In the genomic region with DNA sequence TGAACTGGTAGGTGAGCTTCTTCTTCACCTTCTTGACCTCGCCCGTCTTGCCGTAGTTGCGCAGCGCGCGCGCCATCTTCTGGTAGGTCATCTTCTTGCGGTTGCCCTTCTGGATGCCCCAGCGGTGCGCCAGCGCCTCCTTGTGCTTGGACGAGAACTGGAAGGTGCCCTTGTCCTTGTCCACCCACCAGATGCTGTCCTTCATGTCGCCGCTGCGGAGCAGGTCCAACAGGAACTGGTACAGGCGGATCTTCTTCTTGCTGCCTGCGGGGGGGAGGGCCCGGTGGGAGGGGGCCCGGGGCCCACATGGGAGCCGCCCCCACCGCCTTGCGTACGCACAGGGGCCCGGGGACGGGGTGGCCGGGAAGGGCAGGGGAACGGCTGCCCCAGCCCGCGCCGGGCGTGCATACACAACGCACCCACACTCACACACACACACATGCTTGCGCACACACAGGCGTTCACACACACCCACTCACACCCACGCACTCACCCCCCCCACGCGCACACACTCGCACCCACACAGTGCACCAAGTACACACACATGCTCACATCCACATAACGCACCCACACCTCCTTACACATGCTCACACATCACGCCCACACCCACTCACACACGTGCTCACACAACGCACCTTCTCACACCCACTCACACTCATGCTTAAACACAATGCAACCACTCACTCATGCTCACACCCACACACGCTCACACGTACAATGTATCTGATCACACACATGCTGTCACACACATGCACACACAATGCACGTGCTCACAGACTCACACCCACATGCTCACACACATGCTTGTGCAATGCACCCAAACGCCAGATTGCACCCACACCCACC, we compare ENCODE assay signal across 8 cellular contexts. TPM values are rescaled to one million over a fixed set of nuclear protein-coding genes. Genes with fewer than 3 reads are reported as not detected.
DNase-seq lines count a peak whose midpoint lies in the region; ATAC-seq, FAIRE-seq and TF ChIP-seq lines count a peak whose summit lies in the region.

No MANE protein-coding gene starts in this region.

- H3K27me3 Mint-ChIP-seq in activated T-helper 17 cell treated with anti-CD3 and anti-CD28 coated beads, Interleukin-2, amount 50 U/mL, for 72 hours, result no peaks in the 10 kb centered on the region

- peak overlapping the region; percentile 62 for H3K4me3 ChIP-seq in ACC112 (ENCODE audit: low read depth, low read length)

- H3K36me3 Mint-ChIP-seq in activated T-helper 17 cell treated with anti-CD3 and anti-CD28 coated beads, Interleukin-2, amount 50 U/mL, for 72 hours (ENCODE audit: low read depth), result no peaks in the 10 kb centered on the region

- H3K27me3 ChIP-seq in ACC112 (ENCODE audit: insufficient read depth, low read length), result no peaks in the 10 kb centered on the region

- peak overlapping the region; percentile 83 for H2AFZ ChIP-seq in ACC112 (ENCODE audit: low read length, unreplicated experiment)

- no peaks in the 10 kb centered on the region for H3K9me3 Mint-ChIP-seq in activated T-helper 17 cell treated with anti-CD3 and anti-CD28 coated beads, Interleukin-2, amount 50 U/mL, for 72 hours

- no peak overlapping the region for H3K27ac Mint-ChIP-seq in activated T-helper 17 cell treated with anti-CD3 and anti-CD28 coated beads, Interleukin-2, amount 50 U/mL, for 72 hours

- DNase-seq in GM12891 (ENCODE audit: insufficient read length, low spot score) (no peak), NCI-H2196 treated with DMSO at 0.1 percent for 48 hours (lab: John Stamatoyannopoulos, UW; ENCODE audit: unreplicated experiment) (peak; percentile 90), head of caudate nucleus (peak; percentile 89 to 97 (median 94)), occipital lobe (lab: John Stamatoyannopoulos, UW) (peak; percentile 81)

- no peaks in the 10 kb centered on the region for H3K36me3 ChIP-seq in ACC112 (ENCODE audit: insufficient read depth, low read length)

- no peak for TF ChIP-seq POLR2A in GM12891 (IDR thresholded peaks at IDR 0.05; ENCODE audit: low read depth, low read length)

- ATAC-seq in activated T-helper 17 cell treated with anti-CD3 and anti-CD28 coated beads, Interleukin-2, amount 50 U/mL, for 72 hours (replicated peaks), result peak; percentile 31
- no peak for ATAC-seq in HG02884 (IDR thresholded peaks at IDR 0.05; ENCODE audit: unreplicated experiment)
- no peak for ATAC-seq in GM19328 (IDR thresholded peaks at IDR 0.05; ENCODE audit: unreplicated experiment)

- intact Hi-C loops in head of caudate nucleus (cut with DNase I), result loop anchor here (5.0 kb wide), 1 partner anchor 178 kb away; the partner anchor contains the start of gene ARFGAP2

- no peak overlapping the region for H3K27ac ChIP-seq in ACC112 (ENCODE audit: low read depth, low read length)

- peaks cover 6% of the 10 kb centered on the region for H3K4me1 ChIP-seq in ACC112 (ENCODE audit: control insufficient read depth, insufficient read depth, low read length, unreplicated experiment)

- no peak overlapping the region for H3K4me3 Mint-ChIP-seq in activated T-helper 17 cell treated with anti-CD3 and anti-CD28 coated beads, Interleukin-2, amount 50 U/mL, for 72 hours

- no peaks in the 10 kb centered on the region for H3K79me2 ChIP-seq in ACC112 (ENCODE audit: control insufficient read depth, insufficient read depth, low read length, unreplicated experiment)

- FAIRE-seq in GM12891 (lab: Jason Lieb, UNC), result no peak

- no peaks in the 10 kb centered on the region for H3K4me1 Mint-ChIP-seq in activated T-helper 17 cell treated with anti-CD3 and anti-CD28 coated beads, Interleukin-2, amount 50 U/mL, for 72 hours

TF ChIP-seq in GM12891, 5 proteins besides CTCF, POLR2A, EP300 and RAD21:
- TF ChIP-seq PAX5 (IDR thresholded peaks at IDR 0.05; ENCODE audit: insufficient read depth, low read length, severe bottlenecking), result no peak
- no peak for TF ChIP-seq POU2F2 (IDR thresholded peaks at IDR 0.05; ENCODE audit: low read depth, low read length)
- no peak for TF ChIP-seq TAF1 (IDR thresholded peaks at IDR 0.05; ENCODE audit: low read depth, low read length)
- no peak for TF ChIP-seq SPI1 (IDR thresholded peaks at IDR 0.05; ENCODE audit: low read depth, low read length)
- 0 out of 2 replicates have a peak, but pooled peaks have one; percentile 55 for TF ChIP-seq POLR2AphosphoS5 (IDR thresholded peaks at IDR 0.05; ENCODE audit: low read depth, low read length)

RNA-seq across cellular contexts. Expression of gene MYBPC3, which starts 3.0 kb away (rescaled TPM):
- not detected for polyA plus RNA-seq in GM12891 (2012; ENCODE audit: low read depth, missing spikeins)
- total RNA-seq in activated T-helper 17 cell treated with anti-CD3 and anti-CD28 coated beads, Interleukin-2, amount 50 U/mL, for 72 hours, result not detected
- not detected for total RNA-seq in occipital lobe

RNA-seq across cellular contexts. Expression of gene SPI1, which starts 22.8 kb away (rescaled TPM):
- polyA plus RNA-seq in GM12891 (2012; ENCODE audit: low read depth, missing spikeins), result 11.8 TPM
- total RNA-seq in activated T-helper 17 cell treated with anti-CD3 and anti-CD28 coated beads, Interleukin-2, amount 50 U/mL, for 72 hours, result under 1 TPM in 1 of 2 donors, not detected in 1; 0.21 TPM
- 0.78 TPM for total RNA-seq in occipital lobe

RNA-seq across cellular contexts. Expression of gene SLC39A13, which starts 52.9 kb away (rescaled TPM):
- polyA plus RNA-seq in GM12891 (2012; ENCODE audit: low read depth, missing spikeins), result 9.2 TPM
- total RNA-seq in activated T-helper 17 cell treated with anti-CD3 and anti-CD28 coated beads, Interleukin-2, amount 50 U/mL, for 72 hours, result 10 to 100 TPM; 16.1 to 17.5 TPM
- total RNA-seq in occipital lobe, result 8.9 TPM
